Comparison of ENCODE assay signal across 8 cellular contexts in the genomic region with DNA sequence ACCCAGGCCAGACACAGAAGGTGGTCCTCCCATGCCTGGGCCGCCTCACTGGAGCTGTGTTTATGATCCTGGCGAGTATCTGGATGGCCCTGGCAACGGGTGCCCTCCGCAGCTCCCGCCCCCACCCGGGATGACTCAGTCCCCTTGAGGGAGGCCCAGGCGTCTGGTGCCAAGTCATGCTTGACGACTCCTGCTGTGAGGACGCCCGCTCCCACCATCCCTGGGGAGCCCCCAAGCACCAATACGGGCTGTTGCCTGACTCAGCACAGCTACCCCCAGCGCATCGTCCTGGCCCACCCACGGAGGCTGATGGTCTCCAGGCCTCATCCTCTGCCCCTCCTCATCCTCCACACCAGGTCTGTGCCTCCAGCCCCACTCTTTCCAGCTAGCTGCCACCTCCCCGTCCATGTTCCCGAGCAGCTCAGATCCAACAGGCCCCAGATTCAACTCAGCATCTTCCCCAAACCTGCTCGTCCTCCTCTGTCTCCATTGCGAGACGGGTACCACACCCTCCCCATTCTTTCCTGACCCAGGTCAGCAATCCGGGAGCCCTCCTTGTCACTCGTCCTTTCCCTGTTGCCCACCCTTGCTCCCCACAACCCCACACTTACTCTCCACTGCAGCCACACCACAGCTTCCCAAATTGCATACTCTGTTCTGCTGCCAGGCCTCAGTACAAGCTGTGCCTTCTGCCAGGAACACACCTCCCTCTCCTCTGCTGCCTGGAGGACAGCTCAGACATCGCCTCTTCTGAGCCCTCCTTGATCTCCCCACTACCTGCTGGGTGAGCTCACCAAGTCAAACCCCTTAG. TPM values are rescaled to one million over a fixed set of nuclear protein-coding genes. Genes with fewer than 3 reads are reported as not detected.
DNase-seq lines count a peak whose midpoint lies in the region; ATAC-seq lines count a peak whose summit lies in the region.

No MANE protein-coding gene starts in this region.

- intact Hi-C loops in activated CD4-positive, alpha-beta T cell treated with anti-CD3 and anti-CD28 coated beads for 36 hours (cut with DNase I, micrococcal nuclease), result loop anchor here in 1 of 2 experiments (5.0 kb wide), 2 partner anchors 168 to 372 kb away; partner anchors contain the start of genes ANKFY1 and HASPIN

- peak overlapping the region; percentile 26 for H3K27ac Mint-ChIP-seq in activated CD4-positive, alpha-beta T cell treated with anti-CD3 and anti-CD28 coated beads for 36 hours

- H3K4me1 ChIP-seq in muscle layer of colon (ENCODE audit: insufficient read depth, low read length), result peaks cover 62% of the 10 kb centered on the region

- no peaks in the 10 kb centered on the region for H3K9me3 Mint-ChIP-seq in activated CD4-positive, alpha-beta T cell treated with anti-CD3 and anti-CD28 coated beads for 36 hours (ENCODE audit: low read depth)

- no peak for ATAC-seq in activated CD4-positive, alpha-beta T cell treated with anti-CD3 and anti-CD28 coated beads for 36 hours
- ATAC-seq in HG02852 (IDR thresholded peaks at IDR 0.05; ENCODE audit: unreplicated experiment), result no peak
- no peak for ATAC-seq in GM19397 (IDR thresholded peaks at IDR 0.05; ENCODE audit: unreplicated experiment)

- no peaks in the 10 kb centered on the region for H3K9me3 ChIP-seq in muscle layer of colon (ENCODE audit: low read length)

- CTCF ChIA-PET in activated CD4-positive, alpha-beta T cell treated with anti-CD3 and anti-CD28 coated beads for 36 hours (lab: Charles Lee), result interaction anchor here (1.0 to 2.8 kb wide), 2 partner anchors 24 to 44 kb away, joined by 4 to 10 read pairs; partner anchors contain the start of gene NCBP3

- peaks cover 57% of the 10 kb centered on the region for H3K4me1 Mint-ChIP-seq in activated CD4-positive, alpha-beta T cell treated with anti-CD3 and anti-CD28 coated beads for 36 hours

- peaks cover under 1% of the 10 kb centered on the region for H3K36me3 ChIP-seq in muscle layer of colon (ENCODE audit: insufficient read depth, low read length)

- DNase-seq in activated CD4-positive, alpha-beta T cell treated with anti-CD3 and anti-CD28 coated beads for 36 hours, result peak; percentile 69
- DNase-seq in activated CD4-positive, alpha-beta T cell treated with anti-CD3 and anti-CD28 coated beads, Interleukin-2, amount 50 U/mL, for 1 hour, result no peak
- DNase-seq in NCI-H526 treated with DMSO at 0.1 percent for 48 hours (lab: John Stamatoyannopoulos, UW), result peak; percentile 45
- DNase-seq in cerebellar cortex (ENCODE audit: low spot score), result peak; percentile 78
- DNase-seq in UCSD-AML1 (lab: John Stamatoyannopoulos, UW; ENCODE audit: unreplicated experiment), result no peak

- peak overlapping the region; percentile 85 for H3K27ac ChIP-seq in muscle layer of colon (ENCODE audit: low read depth, low read length)

- no peak overlapping the region for H3K4me3 Mint-ChIP-seq in activated CD4-positive, alpha-beta T cell treated with anti-CD3 and anti-CD28 coated beads for 36 hours

- H3K9ac ChIP-seq in muscle layer of colon (ENCODE audit: low read length), result peak overlapping the region; percentile 10

- no peaks in the 10 kb centered on the region for H3K27me3 Mint-ChIP-seq in activated CD4-positive, alpha-beta T cell treated with anti-CD3 and anti-CD28 coated beads for 36 hours

- no peaks in the 10 kb centered on the region for H3K36me3 Mint-ChIP-seq in activated CD4-positive, alpha-beta T cell treated with anti-CD3 and anti-CD28 coated beads for 36 hours (ENCODE audit: low read depth)

- POLR2A ChIA-PET in activated CD4-positive, alpha-beta T cell treated with anti-CD3 and anti-CD28 coated beads for 36 hours (lab: Charles Lee), result interaction anchor here (0.6 kb wide), 1 partner anchor 1598 kb away, joined by 3 read pairs; no protein-coding TSS in a partner anchor

- H3K27me3 ChIP-seq in muscle layer of colon (ENCODE audit: control insufficient read depth in 1 of 2, insufficient read depth in 2 of 2, low read length in 2 of 2), result no peaks in the 10 kb centered on the region

- H3K4me3 ChIP-seq in muscle layer of colon (ENCODE audit: low read depth in 1 of 2, low read length in 2 of 2), result peak overlapping the region in 1 of 2 donors; percentile 12

RNA-seq across cellular contexts. Expression of gene CAMKK1, which starts 2.6 kb away (rescaled TPM):
- total RNA-seq in activated CD4-positive, alpha-beta T cell treated with anti-CD3 and anti-CD28 coated beads for 36 hours, result 1 to 10 TPM; 4.5 to 5.4 TPM

RNA-seq across cellular contexts. Expression of gene P2RX1, which starts 26.0 kb away (rescaled TPM):
- total RNA-seq in activated CD4-positive, alpha-beta T cell treated with anti-CD3 and anti-CD28 coated beads for 36 hours, result under 1 TPM; 0.72 to 0.89 TPM

RNA-seq across cellular contexts. Expression of gene NCBP3, which starts 44.2 kb away (rescaled TPM):
- total RNA-seq in activated CD4-positive, alpha-beta T cell treated with anti-CD3 and anti-CD28 coated beads for 36 hours, result 10 to 100 TPM; 35.9 to 44.6 TPM

Comparison
In these comparisons a context has a peak if more than half of its experiments do, and no peak if none do; other contexts are left out.
1. DNase-seq: peak in activated CD4-positive, alpha-beta T cell treated with anti-CD3 and anti-CD28 coated beads for 36 hours (single experiment), NCI-H526 treated with DMSO at 0.1 percent for 48 hours (single experiment) and cerebellar cortex (single experiment); none in activated CD4-positive, alpha-beta T cell treated with anti-CD3 and anti-CD28 coated beads, Interleukin-2, amount 50 U/mL, for 1 hour (single experiment) and UCSD-AML1 (single experiment).